ENCODE assay signal across 21 cellular contexts in genomic region chr7:96728139-96728538, GRCh38. TPM values are rescaled to one million over a fixed set of nuclear protein-coding genes. Genes with fewer than 3 reads are reported as not detected.
DNase-seq lines count a peak whose midpoint lies in the region; TF ChIP-seq lines count a peak whose summit lies in the region.
"Had no signal": no experiment of that assay in that cellular context is flagged by ENCODE, and none has a peak within 500 bp of the region (broad histone marks: within the 10 kb centered on the region; RNA-seq: fewer than 3 reads in every experiment).

No MANE protein-coding gene starts in this region.

- H2AK5ac ChIP-seq in neuronal stem cell (ENCODE audit: low read depth, low read length), result no peak overlapping the region

- POLR2A ChIA-PET in MCF 10A (lab: Yijun Ruan, JAX), result no interaction called here

- H3K27ac Mint-ChIP-seq in MCF 10A (ENCODE audit: low read depth, unreplicated experiment) (no peak overlapping the region), HFFc6 (no peak overlapping the region)
- H3K27ac Mint-ChIP-seq: B cell had no signal

- H3K27ac ChIP-seq in mammary epithelial cell (ENCODE audit: insufficient read depth, low read depth, low read length) (peak overlapping the region; percentile 30), esophagus (ENCODE audit: low read depth in 2 of 2, low read length in 1 of 2) (peak overlapping the region; percentile 80), neuronal stem cell (replicated peaks; ENCODE audit: low read length) (no peak overlapping the region)
- H3K27ac ChIP-seq: 22Rv1, C4-2B had no signal

- H3K9me3 Mint-ChIP-seq in MCF 10A (ENCODE audit: unreplicated experiment) (no peaks in the 10 kb centered on the region), HFFc6 (no peaks in the 10 kb centered on the region)

- H3K23ac ChIP-seq in neuronal stem cell (ENCODE audit: low read depth, low read length, poor library complexity), result no peak overlapping the region

- H3K18ac ChIP-seq in neuronal stem cell (ENCODE audit: low read length), result no peak overlapping the region

- H3K4me1 ChIP-seq in mammary epithelial cell (ENCODE audit: insufficient read depth, low read length) (peaks cover 20% of the 10 kb centered on the region), esophagus (ENCODE audit: control insufficient read depth in 2 of 2, insufficient read depth in 2 of 2, low read length in 1 of 2) (peaks cover 0 to 5% of the 10 kb centered on the region in 2 donors), neuronal stem cell (ENCODE audit: control insufficient read depth in 2 of 2, insufficient read depth in 1 of 2, low read depth in 1 of 2, low read length in 2 of 2) (peaks cover 0 to 3% of the 10 kb centered on the region in 2 donors)

- no peaks in the 10 kb centered on the region for H3K79me2 ChIP-seq in mammary epithelial cell (ENCODE audit: insufficient read depth, low read length)

- intact Hi-C loops in mammary epithelial cell (cut with micrococcal nuclease) (no loop called here), MCF 10A (cut with micrococcal nuclease) (no loop called here)

- peak; percentile 73 for DNase-seq in mammary epithelial cell
- DNase-seq in MCF 10A (ENCODE audit: unreplicated experiment), result no peak
- DNase-seq in neuronal stem cell (ENCODE audit: low spot score), result no peak
- no peak for DNase-seq in NOMO-1 (lab: John Stamatoyannopoulos, UW; ENCODE audit: unreplicated experiment in 2 of 2)
- no peak for DNase-seq in hepatic stellate cell (ENCODE audit: low spot score)
- DNase-seq in HFFc6, result no peak
- DNase-seq: Calu3, DND-41, Kasumi-1, MV-4-11, NCI-H1105 treated with DMSO at 0.1 percent for 48 hours, NCI-H1930, NCI-H2107, NCI-H446, NCI-H526, SK-N-SH had no signal

- CTCF ChIA-PET in mammary epithelial cell (lab: Charles Lee; ENCODE audit: low non-redundant PET) (no interaction called here), MCF 10A (lab: Yijun Ruan, JAX) (no interaction called here)

- no peak overlapping the region for H3K14ac ChIP-seq in neuronal stem cell (ENCODE audit: low read length)

- 2% methylated on average over 4 of the region's 4 CpGs for WGBS in mammary epithelial cell (ENCODE audit: low coverage, missing lambda C conversion rate)
- 48 to 58% methylated on average over 4 of the region's 4 CpGs for WGBS in esophagus, 2 donors
- no CpG with 5 or more reads among the region's 4 CpGs for WGBS in neuronal stem cell (ENCODE audit: extremely low coverage in 2 of 2, insufficient read length in 2 of 2, insufficient replicate concordance in 1 of 2), 2 donors

- H4K8ac ChIP-seq in neuronal stem cell (ENCODE audit: low read depth, low read length), result peak overlapping the region; percentile 86

- no peaks in the 10 kb centered on the region for H3K9me3 ChIP-seq in mammary epithelial cell (replicated peaks; ENCODE audit: insufficient read depth, low read length)
- no peaks in the 10 kb centered on the region for H3K9me3 ChIP-seq in esophagus (ENCODE audit: control insufficient read depth in 2 of 2, insufficient read depth in 1 of 2, low read depth in 1 of 2, low read length in 1 of 2)
- no peaks in the 10 kb centered on the region for H3K9me3 ChIP-seq in neuronal stem cell (replicated peaks in 1 of 2; ENCODE audit: control insufficient read depth in 2 of 2, insufficient read depth in 1 of 2, low read depth in 1 of 2, low read length in 2 of 2)
- H3K9me3 ChIP-seq: SK-N-SH had no signal

- H2BK12ac ChIP-seq in neuronal stem cell (ENCODE audit: low read length), result no peak overlapping the region

- no peaks in the 10 kb centered on the region for H3K4me1 Mint-ChIP-seq in MCF 10A (ENCODE audit: insufficient read depth, unreplicated experiment)
- H3K4me1 Mint-ChIP-seq in HFFc6 (ENCODE audit: low read depth), result no peaks in the 10 kb centered on the region
- H3K4me1 Mint-ChIP-seq: B cell had no signal

- no peaks in the 10 kb centered on the region for H3K36me3 Mint-ChIP-seq in MCF 10A (ENCODE audit: insufficient read depth, unreplicated experiment)
- no peaks in the 10 kb centered on the region for H3K36me3 Mint-ChIP-seq in HFFc6 (ENCODE audit: low read depth)

- no peak overlapping the region for H2BK15ac ChIP-seq in neuronal stem cell (ENCODE audit: low read length)

- H3K79me1 ChIP-seq in neuronal stem cell (ENCODE audit: low read depth, low read length), result no peaks in the 10 kb centered on the region

- TF ChIP-seq CTCF in mammary epithelial cell (conservative IDR thresholded peaks at IDR 0.05 in 1 of 2, IDR thresholded peaks at IDR 0.05 in 1 of 2; ENCODE audit: extremely low read depth in 1 of 2, insufficient read depth in 1 of 2, low read depth in 1 of 2, low read length in 2 of 2) (no peak), MCF 10A (IDR thresholded peaks at IDR 0.05; ENCODE audit: unreplicated experiment) (no peak), HFFc6 (IDR thresholded peaks at IDR 0.05) (no peak)

- no TSS peak for BruUV-seq in mammary epithelial cell (replicated peaks; lab: Mats Ljungman, UMichigan)
- BruUV-seq in MCF 10A (replicated peaks; lab: Mats Ljungman, UMichigan), result no TSS peak

- H3K9ac ChIP-seq in mammary epithelial cell (ENCODE audit: insufficient read depth, low read length) (no peak overlapping the region), neuronal stem cell (ENCODE audit: low read depth, low read length, poor library complexity) (no peak overlapping the region)
- H3K9ac ChIP-seq: SK-N-SH had no signal

- dilution Hi-C loops in mammary epithelial cell (cut with HindIII; ENCODE audit: low sequenced_read_pairs), result no loop called here

- no peak overlapping the region for H4K91ac ChIP-seq in neuronal stem cell (ENCODE audit: low read depth, low read length, poor library complexity)

- H3K4me3 Mint-ChIP-seq in MCF 10A (ENCODE audit: unreplicated experiment), result no peak overlapping the region
- no peak overlapping the region for H3K4me3 Mint-ChIP-seq in HFFc6
- H3K4me3 Mint-ChIP-seq: B cell had no signal

- H3K4ac ChIP-seq in neuronal stem cell (ENCODE audit: low read length), result no peak overlapping the region

- H3K4me2 ChIP-seq in mammary epithelial cell (ENCODE audit: insufficient read depth, low read depth, low read length) (peak overlapping the region; percentile 50), neuronal stem cell (ENCODE audit: insufficient read depth, low read length, poor library complexity, severe bottlenecking) (no peak overlapping the region)
- H3K4me2 ChIP-seq: SK-N-SH had no signal

- no peak overlapping the region for H2BK120ac ChIP-seq in neuronal stem cell (ENCODE audit: low read depth, low read length)

- no peak overlapping the region for H2BK5ac ChIP-seq in neuronal stem cell (ENCODE audit: low read length)

- H3K4me3 ChIP-seq in mammary epithelial cell (replicated peaks in 1 of 3; ENCODE audit: insufficient read depth in 1 of 3, low read depth in 2 of 3, low read length in 3 of 3) (no peak overlapping the region), esophagus (ENCODE audit: low read depth in 1 of 2, low read length in 2 of 2) (no peak overlapping the region), neuronal stem cell (ENCODE audit: low read length in 2 of 2) (no peak overlapping the region)
- H3K4me3 ChIP-seq: K562 had no signal

- H3K27me3 ChIP-seq in mammary epithelial cell (ENCODE audit: insufficient read depth, low read length) (no peaks in the 10 kb centered on the region), esophagus (ENCODE audit: control insufficient read depth in 1 of 2, insufficient read depth in 2 of 2, low read length in 2 of 2) (no peaks in the 10 kb centered on the region), neuronal stem cell (ENCODE audit: control insufficient read depth in 3 of 3, insufficient read depth in 3 of 3, low read depth in 1 of 3, low read length in 3 of 3) (no peaks in the 10 kb centered on the region)

- H3K27me3 Mint-ChIP-seq in MCF 10A (ENCODE audit: insufficient read depth, unreplicated experiment), result peaks cover 6% of the 10 kb centered on the region
- H3K27me3 Mint-ChIP-seq in HFFc6 (ENCODE audit: insufficient read depth), result no peaks in the 10 kb centered on the region

- H4K20me1 ChIP-seq in mammary epithelial cell (ENCODE audit: insufficient read depth, low read length), result no peaks in the 10 kb centered on the region

- H3K36me3 ChIP-seq in mammary epithelial cell (ENCODE audit: insufficient read depth, low read length) (no peaks in the 10 kb centered on the region), esophagus (ENCODE audit: control insufficient read depth in 2 of 2, insufficient read depth in 2 of 2, low read length in 1 of 2) (no peaks in the 10 kb centered on the region), neuronal stem cell (replicated peaks in 1 of 2; ENCODE audit: control insufficient read depth in 2 of 2, insufficient read depth in 2 of 2, low read length in 2 of 2) (no peaks in the 10 kb centered on the region)

- H2AFZ ChIP-seq in mammary epithelial cell (ENCODE audit: low read depth, low read length) (peak overlapping the region; percentile 90), neuronal stem cell (ENCODE audit: low read length) (no peak overlapping the region)

- in situ Hi-C loops in mammary epithelial cell (cut with MboI; ENCODE audit: low sequenced_read_pairs in 2 of 2), result no loop called here

RNA-seq across cellular contexts. Expression of gene SEM1, which starts 18.5 kb away (rescaled TPM):
- total RNA-seq in mammary epithelial cell, result 10 to 100 TPM; 14.7 to 63.5 TPM
- polyA plus RNA-seq in mammary epithelial cell, result 44.8 TPM
- polyA minus RNA-seq in mammary epithelial cell, result 5.2 TPM
- 70.3 and 80.2 TPM in 2 replicates for total RNA-seq in MCF 10A (2022)
- polyA plus RNA-seq in esophagus, result 10 to 100 TPM; 72.3 to 96.7 TPM
- 169 TPM for polyA plus RNA-seq in neuronal stem cell (2013, experiment 1 of 2)
- polyA plus RNA-seq in neuronal stem cell (2013, experiment 2 of 2), result 161 TPM
- total RNA-seq in HFFc6 (2021; fragmentation: NEBNext Ultra II Directional; extraction: Animal tissue kit (Norgen Biotek cat#: 25700)), result 10 to 100 TPM; 35.0 to 87.7 (median 45.9) TPM
